9 cellular contexts compared by ENCODE assay signal in the genomic region with DNA sequence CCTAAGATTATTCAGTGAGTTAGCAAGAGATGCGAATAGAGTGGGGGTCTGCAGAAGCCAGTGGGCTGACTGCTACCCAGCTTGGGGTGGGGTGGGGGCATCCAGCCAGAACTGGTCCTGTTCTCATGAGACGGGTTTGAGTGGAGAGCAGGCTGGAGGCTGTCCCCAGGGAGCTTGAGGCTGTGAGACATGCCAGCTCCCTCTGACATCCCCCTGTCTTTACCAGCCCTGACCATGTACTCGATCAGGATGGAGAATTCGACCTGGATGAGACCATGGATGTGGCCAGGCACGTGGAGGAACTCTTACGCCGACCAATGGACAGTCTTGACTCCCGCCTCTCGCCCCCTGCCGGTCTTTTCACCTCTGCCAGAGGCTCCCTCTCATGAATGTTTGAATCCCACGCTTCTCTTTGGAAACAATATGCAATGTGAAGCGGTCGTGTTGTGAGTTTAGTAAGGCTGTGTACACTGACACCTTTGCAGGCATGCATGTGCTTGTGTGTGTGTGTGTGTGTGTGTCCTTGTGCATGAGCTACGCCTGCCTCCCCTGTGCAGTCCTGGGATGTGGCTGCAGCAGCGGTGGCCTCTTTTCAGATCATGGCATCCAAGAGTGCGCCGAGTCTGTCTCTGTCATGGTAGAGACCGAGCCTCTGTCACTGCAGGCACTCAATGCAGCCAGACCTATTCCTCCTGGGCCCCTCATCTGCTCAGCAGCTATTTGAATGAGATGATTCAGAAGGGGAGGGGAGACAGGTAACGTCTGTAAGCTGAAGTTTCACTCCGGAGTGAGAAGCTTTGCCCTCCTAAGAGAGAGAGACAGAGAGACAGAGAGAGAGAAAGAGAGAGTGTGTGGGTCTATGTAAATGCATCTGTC. TPM values are rescaled to one million over a fixed set of nuclear protein-coding genes. Genes with fewer than 3 reads are reported as not detected.
DNase-seq lines count a peak whose midpoint lies in the region; ATAC-seq and TF ChIP-seq lines count a peak whose summit lies in the region.
"Had no signal": no experiment of that assay in that cellular context is flagged by ENCODE, and none has a peak within 500 bp of the region (broad histone marks: within the 10 kb centered on the region; RNA-seq: fewer than 3 reads in every experiment).

No MANE protein-coding gene starts in this region.

- ATAC-seq in GM21717 (IDR thresholded peaks at IDR 0.05; ENCODE audit: unreplicated experiment): no peak

- H3K4me3 ChIP-seq in BLaER1 treated with 17β-estradiol and CSF1 and Interleukin-3, amounts not matched to agents 10 nM and 100 nM: no peak overlapping the region
- peak overlapping the region; percentile 73 for H3K4me3 ChIP-seq in Loucy (ENCODE audit: low read length, poor library complexity, severe bottlenecking)
- no peak overlapping the region for H3K4me3 ChIP-seq in neural progenitor cell
- H3K4me3 ChIP-seq: MG63 had no signal

- in situ Hi-C loops in KBM-7 (cut with MboI; ENCODE audit: low pct_unique_long_range_greater_than_20kb, low sequenced_read_pairs): loop anchor here (10.0 to 25.0 kb wide), 2 partner anchors 94 to 202 kb away; no protein-coding TSS in a partner anchor

- peaks cover 0 to 65% (median 8%) of the 10 kb centered on the region in 11 experiments; a peak in 14 of 22 replicates for H4K20me1 ChIP-seq in BLaER1 treated with 17β-estradiol and CSF1 and Interleukin-3, amounts not matched to agents 10 nM and 100 nM
- no peaks in the 10 kb centered on the region for H4K20me1 ChIP-seq in Loucy (ENCODE audit: insufficient read depth, low read length, poor library complexity, severe bottlenecking)
- H4K20me1 ChIP-seq in neural progenitor cell (ENCODE audit: low read depth): no peaks in the 10 kb centered on the region

- peaks cover 51 to 75% (median 66%) of the 10 kb centered on the region in 11 experiments for H3K36me3 ChIP-seq in BLaER1 treated with 17β-estradiol and CSF1 and Interleukin-3, amounts not matched to agents 10 nM and 100 nM
- H3K36me3 ChIP-seq in Loucy (ENCODE audit: insufficient read depth, low read length) (peaks cover 66% of the 10 kb centered on the region), neural progenitor cell (no peaks in the 10 kb centered on the region)

- TF ChIP-seq CTCF in Loucy (conservative IDR thresholded peaks at IDR 0.05; ENCODE audit: low read length) (no peak), neural progenitor cell (IDR thresholded peaks at IDR 0.05) (peak; percentile 18)

- DNase-seq in neural progenitor cell (ENCODE audit: low spot score) (peak; percentile 31), mucosa of gallbladder (ENCODE audit: low spot score) (no peak), KBM-7 (no peak), NCI-H1417 treated with DMSO at 0.1 percent for 48 hours (lab: John Stamatoyannopoulos, UW) (no peak)
- DNase-seq: MG63 had no signal

- peak overlapping the region in 7 of 11 experiments; percentile 6 to 64 (median 40); a peak in 7 of 22 replicates for H3K27ac ChIP-seq in BLaER1 treated with 17β-estradiol and CSF1 and Interleukin-3, amounts not matched to agents 10 nM and 100 nM
- no peak overlapping the region for H3K27ac ChIP-seq in neural progenitor cell

- H3K9ac ChIP-seq in BLaER1 treated with 17β-estradiol and CSF1 and Interleukin-3, amounts not matched to agents 10 nM and 100 nM: peak overlapping the region in 5 of 11 experiments; percentile 34 to 61 (median 49); a peak in 6 of 22 replicates
- H3K9ac ChIP-seq in Loucy (ENCODE audit: low read depth, low read length, poor library complexity, severe bottlenecking): peak overlapping the region; percentile 95
- H3K9ac ChIP-seq in neural progenitor cell: no peak overlapping the region

- peak overlapping the region in 9 of 11 experiments; percentile 73 to 92 (median 84); a peak in 16 of 22 replicates for H3K4me2 ChIP-seq in BLaER1 treated with 17β-estradiol and CSF1 and Interleukin-3, amounts not matched to agents 10 nM and 100 nM
- peak overlapping the region; percentile 97 for H3K4me2 ChIP-seq in Loucy (ENCODE audit: low read depth, low read length, poor library complexity, severe bottlenecking)
- H3K4me2 ChIP-seq in neural progenitor cell: no peak overlapping the region

- no peak overlapping the region for H3K4me3 Mint-ChIP-seq in dendritic cell treated with granulocyte-macrophage colony-stimulating factor and Interleukin-4, amounts not matched to agents 40 ng/mL and 50 ng/mL, for 4 days
- peak overlapping the region; percentile 10 for H3K4me3 Mint-ChIP-seq in neural progenitor cell

- H3K27me3 Mint-ChIP-seq in dendritic cell treated with granulocyte-macrophage colony-stimulating factor and Interleukin-4, amounts not matched to agents 40 ng/mL and 50 ng/mL, for 4 days: no peaks in the 10 kb centered on the region
- H3K27me3 Mint-ChIP-seq in neural progenitor cell (ENCODE audit: insufficient read depth, low read depth): peaks cover 3% of the 10 kb centered on the region

- H3K4me1 Mint-ChIP-seq in dendritic cell treated with granulocyte-macrophage colony-stimulating factor and Interleukin-4, amounts not matched to agents 40 ng/mL and 50 ng/mL, for 4 days (ENCODE audit: low read depth): peaks cover 71% of the 10 kb centered on the region
- H3K4me1 Mint-ChIP-seq in neural progenitor cell: peaks cover 27% of the 10 kb centered on the region

- H2AFZ ChIP-seq in Loucy (ENCODE audit: low read length) (no peak overlapping the region), neural progenitor cell (replicated peaks) (no peak overlapping the region)

- peak overlapping the region; percentile 55 for H3K27ac Mint-ChIP-seq in dendritic cell treated with granulocyte-macrophage colony-stimulating factor and Interleukin-4, amounts not matched to agents 40 ng/mL and 50 ng/mL, for 4 days
- H3K27ac Mint-ChIP-seq in neural progenitor cell: peak overlapping the region; percentile 76

- no peaks in the 10 kb centered on the region; a peak in 1 of 22 replicates for H3K27me3 ChIP-seq in BLaER1 treated with 17β-estradiol and CSF1 and Interleukin-3, amounts not matched to agents 10 nM and 100 nM
- H3K27me3 ChIP-seq in Loucy (ENCODE audit: insufficient read depth, low read length, poor library complexity, severe bottlenecking): no peaks in the 10 kb centered on the region
- no peaks in the 10 kb centered on the region for H3K27me3 ChIP-seq in neural progenitor cell
- H3K27me3 ChIP-seq: MG63 had no signal

- no peaks in the 10 kb centered on the region for H3K9me3 ChIP-seq in BLaER1 treated with 17β-estradiol and CSF1 and Interleukin-3, amounts not matched to agents 10 nM and 100 nM (replicated peaks in 1 of 11)
- H3K9me3 ChIP-seq in Loucy (ENCODE audit: insufficient read depth, low read depth, low read length) (no peaks in the 10 kb centered on the region), neural progenitor cell (ENCODE audit: low read depth) (no peaks in the 10 kb centered on the region)
- H3K9me3 ChIP-seq: MG63 had no signal

- peaks cover 94% of the 10 kb centered on the region for H3K36me3 Mint-ChIP-seq in dendritic cell treated with granulocyte-macrophage colony-stimulating factor and Interleukin-4, amounts not matched to agents 40 ng/mL and 50 ng/mL, for 4 days (ENCODE audit: low read depth)
- peaks cover 4% of the 10 kb centered on the region for H3K36me3 Mint-ChIP-seq in neural progenitor cell

- intact Hi-C loops in dendritic cell treated with granulocyte-macrophage colony-stimulating factor and Interleukin-4, amounts not matched to agents 40 ng/mL and 50 ng/mL, for 4 days (cut with micrococcal nuclease): no loop called here

- H3K79me2 ChIP-seq in Loucy (ENCODE audit: insufficient read depth, low read length) (peaks cover 35% of the 10 kb centered on the region), neural progenitor cell (ENCODE audit: low read depth) (no peaks in the 10 kb centered on the region)

- peaks cover 35% of the 10 kb centered on the region for H3F3A ChIP-seq in Loucy (ENCODE audit: low read depth)
- H3F3A ChIP-seq in neural progenitor cell (ENCODE audit: low read depth): peaks cover 31% of the 10 kb centered on the region

- H3K9me2 ChIP-seq in Loucy (replicated peaks; ENCODE audit: low read depth, low read length): no peaks in the 10 kb centered on the region

- peaks cover 47 to 56% (median 52%) of the 10 kb centered on the region in 10 experiments for H3K4me1 ChIP-seq in BLaER1 treated with 17β-estradiol and CSF1 and Interleukin-3, amounts not matched to agents 10 nM and 100 nM
- H3K4me1 ChIP-seq in Loucy (ENCODE audit: insufficient read depth, low read length, poor library complexity, severe bottlenecking): peaks cover 57% of the 10 kb centered on the region
- peaks cover 25% of the 10 kb centered on the region for H3K4me1 ChIP-seq in neural progenitor cell

- H3K9me3 Mint-ChIP-seq in dendritic cell treated with granulocyte-macrophage colony-stimulating factor and Interleukin-4, amounts not matched to agents 40 ng/mL and 50 ng/mL, for 4 days: no peaks in the 10 kb centered on the region
- H3K9me3 Mint-ChIP-seq in neural progenitor cell: no peaks in the 10 kb centered on the region

RNA-seq across cellular contexts. Expression of a gene that starts 22.2 kb away (rescaled TPM):
- total RNA-seq in neural progenitor cell (ENCODE audit: low replicate concordance): 6.7 and 10.0 TPM in 2 replicates
- 30.8 TPM for total RNA-seq in mucosa of gallbladder

RNA-seq across cellular contexts. Expression of a gene that starts 34.3 kb away (rescaled TPM):
- total RNA-seq in neural progenitor cell (ENCODE audit: low replicate concordance) (90.7 and 96.4 TPM in 2 replicates), mucosa of gallbladder (61.7 TPM)
